In genomic region chr1:69120828-69121227, GRCh38 we compare ENCODE assay signal across 26 cellular contexts.
"Had no signal": no experiment of that assay in that cellular context is flagged by ENCODE, and none has a peak within 500 bp of the region (broad histone marks: within the 10 kb centered on the region; RNA-seq: fewer than 3 reads in every experiment).

No MANE protein-coding gene starts in this region.

- ATAC-seq: activated CD8-positive, alpha-beta memory T cell treated with anti-CD3 and anti-CD28 coated beads, Interleukin-2, amount 10 ng/mL, durations not matched to agents 7 days and 5 days; activated naive CD4-positive, alpha-beta T cell treated with anti-CD3 and anti-CD28 coated beads, Interleukin-2, amount 50 U/mL, for 72 hours; activated naive CD8-positive, alpha-beta T cell treated with anti-CD3 and anti-CD28 coated beads, Interleukin-2, amount 50 U/mL, for 24 hours; K562 had no signal

- H3K36me3 Mint-ChIP-seq: activated CD8-positive, alpha-beta memory T cell treated with anti-CD3 and anti-CD28 coated beads, Interleukin-2, amount 10 ng/mL, durations not matched to agents 7 days and 5 days; brain had no signal

- H3K27ac ChIP-seq: PC-9 had no signal

- H3K4me3 Mint-ChIP-seq: activated B cell treated with CpG ODN at 0.5 μM for 24 hours; activated CD4-positive, alpha-beta T cell treated with anti-CD3 and anti-CD28 coated beads, Interleukin-2, amount 10 ng/mL, durations not matched to agents 24 days and 14 days; activated CD8-positive, alpha-beta memory T cell treated with anti-CD3 and anti-CD28 coated beads, Interleukin-2, amount 10 ng/mL, durations not matched to agents 7 days and 5 days; activated naive CD8-positive, alpha-beta T cell treated with anti-CD3 and anti-CD28 coated beads, Interleukin-2, amount 50 U/mL, for 24 hours; activated T-cell treated with anti-CD3 and anti-CD28 coated beads, Interleukin-2, amount 50 U/mL, for 24 hours; activated T-helper 1 cell treated with anti-CD3 and anti-CD28 coated beads, Interleukin-12 subunit alpha, Interleukin-12 subunit beta, Interleukin-2, Interleukin-4 antibody, amounts not matched to agents 30 ng/mL and 10 ng/mL and 1 ng/mL, durations not matched to agents 14 hours and 24 hours and 36 hours; T-helper 1 cell treated with Interleukin-12 subunit alpha and Interleukin-12 subunit beta and Interleukin-4 antibody, amounts not matched to agents 30 μg/mL and 1 μg/mL, for 36 hours had no signal

- H3K27me3 Mint-ChIP-seq: activated B cell treated with CpG ODN at 0.5 μM for 24 hours; activated CD4-positive, alpha-beta T cell treated with anti-CD3 and anti-CD28 coated beads, Interleukin-2, amount 10 ng/mL, durations not matched to agents 24 days and 14 days; activated CD8-positive, alpha-beta memory T cell treated with anti-CD3 and anti-CD28 coated beads, Interleukin-2, amount 10 ng/mL, durations not matched to agents 7 days and 5 days; activated naive CD8-positive, alpha-beta T cell treated with anti-CD3 and anti-CD28 coated beads, Interleukin-2, amount 50 U/mL, for 24 hours; activated T-cell treated with anti-CD3 and anti-CD28 coated beads, Interleukin-2, amount 50 U/mL, for 24 hours had no signal

- H3K4me3 ChIP-seq: K562, PC-9 had no signal

- DNase-seq: activated B cell treated with CpG ODN at 0.5 μM for 24 hours; activated CD4-positive, alpha-beta T cell treated with anti-CD3 and anti-CD28 coated beads for 1 hour; activated CD4-positive, alpha-beta T cell treated with anti-CD3 and anti-CD28 coated beads, Interleukin-2, amount 10 ng/mL, durations not matched to agents 24 days and 14 days; activated CD4-positive, alpha-beta T cell treated with anti-CD3 and anti-CD28 coated beads, Interleukin-2, amount 50 U/mL, for 48 hours; activated CD8-positive, alpha-beta memory T cell treated with anti-CD3 and anti-CD28 coated beads, Interleukin-2, amount 10 ng/mL, durations not matched to agents 7 days and 5 days; activated effector memory CD4-positive, alpha-beta T cell treated with Interleukin-2 at 50 U/mL for 16 hours; activated naive CD4-positive, alpha-beta T cell treated with Interleukin-2 at 50 U/mL for 16 hours; activated naive CD8-positive, alpha-beta T cell treated with anti-CD3 and anti-CD28 coated beads, Interleukin-2, amount 50 U/mL, for 24 hours; activated T-cell treated with anti-CD3 and anti-CD28 coated beads, Interleukin-2, amount 50 U/mL, for 24 hours; amniotic stem cell; Karpas-422; MM.1S; NCI-H1417; NCI-H1930; NCI-H2107; NCI-H345; NCI-H510A; NCI-H526 treated with DMSO at 0.1 percent for 48 hours; PC-9; SHP77 treated with DMSO at 0.1 percent for 48 hours; T-helper 9 cell had no signal

- H3K27ac Mint-ChIP-seq: activated B cell treated with CpG ODN at 0.5 μM for 24 hours; activated CD4-positive, alpha-beta T cell treated with anti-CD3 and anti-CD28 coated beads, Interleukin-2, amount 10 ng/mL, durations not matched to agents 24 days and 14 days; activated CD8-positive, alpha-beta memory T cell treated with anti-CD3 and anti-CD28 coated beads, Interleukin-2, amount 10 ng/mL, durations not matched to agents 7 days and 5 days; activated naive CD4-positive, alpha-beta T cell treated with anti-CD3 and anti-CD28 coated beads, Interleukin-2, amount 50 U/mL, for 72 hours; activated naive CD8-positive, alpha-beta T cell treated with anti-CD3 and anti-CD28 coated beads, Interleukin-2, amount 50 U/mL, for 24 hours; activated T-cell treated with anti-CD3 and anti-CD28 coated beads, Interleukin-2, amount 50 U/mL, for 24 hours; activated T-helper 1 cell treated with anti-CD3 and anti-CD28 coated beads, Interleukin-12 subunit alpha, Interleukin-12 subunit beta, Interleukin-2, Interleukin-4 antibody, amounts not matched to agents 30 ng/mL and 10 ng/mL and 1 ng/mL, durations not matched to agents 14 hours and 24 hours and 36 hours; T-helper 1 cell treated with Interleukin-12 subunit alpha and Interleukin-12 subunit beta and Interleukin-4 antibody, amounts not matched to agents 30 μg/mL and 1 μg/mL, for 36 hours had no signal

- H3K4me1 Mint-ChIP-seq: activated B cell treated with CpG ODN at 0.5 μM for 24 hours; activated CD4-positive, alpha-beta T cell treated with anti-CD3 and anti-CD28 coated beads, Interleukin-2, amount 10 ng/mL, durations not matched to agents 24 days and 14 days; activated CD8-positive, alpha-beta memory T cell treated with anti-CD3 and anti-CD28 coated beads, Interleukin-2, amount 10 ng/mL, durations not matched to agents 7 days and 5 days; activated naive CD8-positive, alpha-beta T cell treated with anti-CD3 and anti-CD28 coated beads, Interleukin-2, amount 50 U/mL, for 24 hours had no signal

- H3K9me3 Mint-ChIP-seq: activated CD4-positive, alpha-beta T cell treated with anti-CD3 and anti-CD28 coated beads, Interleukin-2, amount 10 ng/mL, durations not matched to agents 24 days and 14 days; activated naive CD8-positive, alpha-beta T cell treated with anti-CD3 and anti-CD28 coated beads, Interleukin-2, amount 50 U/mL, for 24 hours; activated T-helper 1 cell treated with anti-CD3 and anti-CD28 coated beads, Interleukin-12 subunit alpha, Interleukin-12 subunit beta, Interleukin-2, Interleukin-4 antibody, amounts not matched to agents 30 ng/mL and 10 ng/mL and 1 ng/mL, durations not matched to agents 14 hours and 24 hours and 36 hours had no signal
